3 cellular contexts compared by ENCODE assay signal in genomic region chr1:104856518-104856917, GRCh38.
TF ChIP-seq lines count a peak whose summit lies in the region.

No MANE protein-coding gene starts in this region.

TF ChIP-seq in A549, 52 proteins besides CTCF, POLR2A, EP300 and RAD21:
- TF ChIP-seq USF2 (IDR thresholded peaks at IDR 0.05) (no peak), ZC3H11A (IDR thresholded peaks at IDR 0.05) (peak; percentile 57)
TF ChIP-seq in A549: peak in this region for 1.

TF ChIP-seq in GM23338, 12 proteins besides CTCF, POLR2A, EP300 and RAD21:
- no peak for TF ChIP-seq REST (IDR thresholded peaks at IDR 0.05; ENCODE audit: unreplicated experiment)
- no peak for TF ChIP-seq ZNF331 (CRISPR knock-in tag; IDR thresholded peaks at IDR 0.05; ENCODE audit: low read depth)
- TF ChIP-seq ZNF114 (CRISPR knock-in tag; IDR thresholded peaks at IDR 0.05), result no peak
- no peak for TF ChIP-seq EZH2 (IDR thresholded peaks at IDR 0.05; ENCODE audit: low read depth, unreplicated experiment)
- TF ChIP-seq CREB1 (CRISPR knock-in tag; IDR thresholded peaks at IDR 0.05; ENCODE audit: low read depth), result no peak
- no peak for TF ChIP-seq POLR2AphosphoS5 (IDR thresholded peaks at IDR 0.05; ENCODE audit: low read depth)
- TF ChIP-seq STAT1 (IDR thresholded peaks at IDR 0.05; ENCODE audit: unreplicated experiment), result no peak
- TF ChIP-seq EZH2phosphoT487 (IDR thresholded peaks at IDR 0.05; ENCODE audit: unreplicated experiment), result no peak
- TF ChIP-seq ETS1 (IDR thresholded peaks at IDR 0.05), result no peak
- TF ChIP-seq NANOG (IDR thresholded peaks at IDR 0.05; ENCODE audit: borderline replicate concordance), result no peak
- TF ChIP-seq ZNF462 (CRISPR knock-in tag; IDR thresholded peaks at IDR 0.05), result no peak
- TF ChIP-seq JUNB (IDR thresholded peaks at IDR 0.05; ENCODE audit: unreplicated experiment), result no peak

TF ChIP-seq in HEK293, 187 proteins besides CTCF, POLR2A, EP300 and RAD21 (continued from another document and continues in another):
- peak; percentile 18; the same call in 1 of the 2 replicates for TF ChIP-seq ZNF654 (tag by site-specific recombination; IDR thresholded peaks at IDR 0.05; ENCODE audit: low read depth)
- no peak for TF ChIP-seq HOXD13 (CRISPR knock-in tag; IDR thresholded peaks at IDR 0.05; ENCODE audit: borderline replicate concordance)
- no peak for TF ChIP-seq ZFP3 (tag by site-specific recombination; IDR thresholded peaks at IDR 0.05; ENCODE audit: low read depth)
- peak; percentile 68 for TF ChIP-seq ZNF555 (tag by site-specific recombination; conservative IDR thresholded peaks at IDR 0.05)
- TF ChIP-seq GFI1B (tag by site-specific recombination; IDR thresholded peaks at IDR 0.05), result no peak
- TF ChIP-seq ZNF324 (tag by site-specific recombination; IDR thresholded peaks at IDR 0.05), result no peak
- peak; percentile 70 for TF ChIP-seq ZNF518A (tag by site-specific recombination; conservative IDR thresholded peaks at IDR 0.05; ENCODE audit: low read depth)
- 0 out of 2 replicates have a peak, but pooled peaks have one; percentile 16 for TF ChIP-seq ZNF202 (tag by site-specific recombination; IDR thresholded peaks at IDR 0.05; ENCODE audit: borderline replicate concordance)
- no peak for TF ChIP-seq SETDB1 (IDR thresholded peaks at IDR 0.05; ENCODE audit: insufficient read length, low read length)
- no peak for TF ChIP-seq PRDM2 (tag by site-specific recombination; IDR thresholded peaks at IDR 0.05; ENCODE audit: borderline replicate concordance)
- no peak for TF ChIP-seq TSHZ1 (tag by site-specific recombination; IDR thresholded peaks at IDR 0.05; ENCODE audit: borderline replicate concordance)
- TF ChIP-seq YY1 (tag by site-specific recombination; IDR thresholded peaks at IDR 0.05), result no peak
- TF ChIP-seq ZNF785 (tag by site-specific recombination; IDR thresholded peaks at IDR 0.05), result no peak
- TF ChIP-seq ZNF473 (tag by site-specific recombination; IDR thresholded peaks at IDR 0.05), result no peak
- TF ChIP-seq ZBTB44 (tag by site-specific recombination; IDR thresholded peaks at IDR 0.05), result no peak
- no peak for TF ChIP-seq ZNF544 (tag by site-specific recombination; IDR thresholded peaks at IDR 0.05)
- TF ChIP-seq ZNF140 (tag by site-specific recombination; IDR thresholded peaks at IDR 0.05), result peak; percentile 64; the same call in 1 of the 2 replicates
- TF ChIP-seq MEIS1 (CRISPR knock-in tag; IDR thresholded peaks at IDR 0.05; ENCODE audit: borderline replicate concordance), result no peak
- no peak for TF ChIP-seq ZFP37 (tag by site-specific recombination; IDR thresholded peaks at IDR 0.05)
- TF ChIP-seq ZXDB (tag by site-specific recombination; IDR thresholded peaks at IDR 0.05), result peak; percentile 24; the same call in 1 of the 2 replicates
- no peak for TF ChIP-seq ZNF692 (tag by site-specific recombination; IDR thresholded peaks at IDR 0.05)
- no peak for TF ChIP-seq KLF8 (tag by site-specific recombination; IDR thresholded peaks at IDR 0.05)
- peak; percentile 69 for TF ChIP-seq ZBTB11 (tag by site-specific recombination; conservative IDR thresholded peaks at IDR 0.05; ENCODE audit: low read depth)
- peak; percentile 72 for TF ChIP-seq ZNF426 (tag by site-specific recombination; IDR thresholded peaks at IDR 0.05)
- TF ChIP-seq ZNF623 (tag by site-specific recombination; IDR thresholded peaks at IDR 0.05), result peak; percentile 44
- no peak for TF ChIP-seq ZNF214 (tag by site-specific recombination; IDR thresholded peaks at IDR 0.05; ENCODE audit: borderline replicate concordance)
